ENCODE assay signal across 13 cellular contexts in genomic region chr1:226786550-226786949, GRCh38. TPM values are rescaled to one million over a fixed set of nuclear protein-coding genes. Genes with fewer than 3 reads are reported as not detected.
DNase-seq lines count a peak whose midpoint lies in the region; ATAC-seq and TF ChIP-seq lines count a peak whose summit lies in the region.
"Had no signal": no experiment of that assay in that cellular context is flagged by ENCODE, and none has a peak within 500 bp of the region (broad histone marks: within the 10 kb centered on the region; RNA-seq: fewer than 3 reads in every experiment).

No MANE protein-coding gene starts in this region.

- H3K27ac ChIP-seq in smooth muscle cell (ENCODE audit: low read depth) (no peak overlapping the region), SK-N-SH (ENCODE audit: low read depth in 2 of 2, low read length in 1 of 2) (no peak overlapping the region)

- H3K36me3 ChIP-seq in GM06990 (ENCODE audit: control insufficient read depth, insufficient read depth, low read length), result no peaks in the 10 kb centered on the region
- H3K36me3 ChIP-seq in smooth muscle cell (ENCODE audit: low read depth), result no peaks in the 10 kb centered on the region
- H3K36me3 ChIP-seq in SK-N-SH (replicated peaks in 1 of 2; ENCODE audit: control insufficient read depth in 1 of 2, insufficient read depth in 2 of 2, low read length in 1 of 2), result no peaks in the 10 kb centered on the region

- WGBS in smooth muscle cell (ENCODE audit: low lambda C conversion rate), result 97% methylated on average over 3 of the region's 3 CpGs
- WGBS in SK-N-SH (ENCODE audit: low lambda C conversion rate), result 71% methylated on average over 3 of the region's 3 CpGs

- no peaks in the 10 kb centered on the region for H3K9me2 ChIP-seq in SK-N-SH

- POLR2A ChIA-PET in SK-N-SH (lab: Yijun Ruan, JAX), result no interaction called here

- no peaks in the 10 kb centered on the region for H4K20me1 ChIP-seq in smooth muscle cell (ENCODE audit: low read depth)
- no peaks in the 10 kb centered on the region for H4K20me1 ChIP-seq in SK-N-SH (ENCODE audit: insufficient read depth)

- H3K9ac ChIP-seq in smooth muscle cell (ENCODE audit: low read depth) (no peak overlapping the region), SK-N-SH (no peak overlapping the region)

- peak; percentile 70 for DNase-seq in GM06990 (ENCODE audit: extremely low read depth, insufficient read length)
- no peak for DNase-seq in stimulated activated CD4-positive, alpha-beta T cell treated with anti-CD3 and anti-CD28 coated beads, Interleukin-2, amount 100 ng/mL, for 24 hours
- DNase-seq in kidney glomerular epithelial cell (lab: John Stamatoyannopoulos, UW), result no peak
- no peak for DNase-seq in smooth muscle cell (lab: John Stamatoyannopoulos, UW; ENCODE audit: unreplicated experiment)
- no peak for DNase-seq in SK-N-SH
- DNase-seq: activated naive CD8-positive, alpha-beta T cell treated with anti-CD3 and anti-CD28 coated beads, Interleukin-2, amount 10 ng/mL, durations not matched to agents 7 days and 5 days; DMS79 treated with DMSO at 0.1 percent for 48 hours; NCI-H187 treated with DMSO at 0.1 percent for 48 hours; occipital lobe; stimulated activated naive CD4-positive, alpha-beta T cell had no signal

- H3K4me3 ChIP-seq in GM06990 (replicated peaks; ENCODE audit: low read depth, low read length) (no peak overlapping the region), smooth muscle cell (no peak overlapping the region), SK-N-SH (ENCODE audit: low read depth in 2 of 2, low read length in 1 of 2) (no peak overlapping the region)

- TF ChIP-seq CTCF in GM06990 (IDR thresholded peaks at IDR 0.05; ENCODE audit: insufficient read depth, low read length, poor library complexity, severe bottlenecking), result no peak
- no peak for TF ChIP-seq CTCF in smooth muscle cell (IDR thresholded peaks at IDR 0.05; ENCODE audit: borderline replicate concordance, insufficient read depth, poor library complexity, severe bottlenecking)
- no peak for TF ChIP-seq CTCF in SK-N-SH (IDR thresholded peaks at IDR 0.05)

- H3F3A ChIP-seq in smooth muscle cell (ENCODE audit: low read depth) (no peaks in the 10 kb centered on the region), SK-N-SH (replicated peaks; ENCODE audit: insufficient read depth) (no peaks in the 10 kb centered on the region)

- H3K79me2 ChIP-seq in smooth muscle cell (ENCODE audit: low read depth) (no peaks in the 10 kb centered on the region), SK-N-SH (ENCODE audit: insufficient read depth) (no peaks in the 10 kb centered on the region)

- CTCF ChIA-PET in SK-N-SH (lab: Yijun Ruan, JAX), result no interaction called here

- H3K4me1 ChIP-seq in smooth muscle cell (ENCODE audit: low read depth) (no peaks in the 10 kb centered on the region), SK-N-SH (ENCODE audit: control insufficient read depth in 1 of 2, insufficient read depth in 2 of 2, low read depth in 1 of 2, low read length in 1 of 2) (no peaks in the 10 kb centered on the region)

- H2AFZ ChIP-seq in smooth muscle cell (ENCODE audit: low read depth), result no peak overlapping the region
- H2AFZ ChIP-seq in SK-N-SH (ENCODE audit: low read depth), result no peak overlapping the region

- ATAC-seq in GM19035 (IDR thresholded peaks at IDR 0.05; ENCODE audit: unreplicated experiment) (peak; percentile 66), HG02588 (IDR thresholded peaks at IDR 0.05; ENCODE audit: unreplicated experiment) (peak; percentile 60), HG03432 (IDR thresholded peaks at IDR 0.05; ENCODE audit: unreplicated experiment) (peak; percentile 87)

- H3K4me2 ChIP-seq in smooth muscle cell (no peak overlapping the region), SK-N-SH (no peak overlapping the region)

- no peak for TF ChIP-seq RAD21 in SK-N-SH (IDR thresholded peaks at IDR 0.05; ENCODE audit: low read length)

- H3K9me3 ChIP-seq in smooth muscle cell (replicated peaks; ENCODE audit: low read depth) (no peaks in the 10 kb centered on the region), SK-N-SH (no peaks in the 10 kb centered on the region)

- H3K27me3 ChIP-seq in GM06990 (replicated peaks; ENCODE audit: control insufficient read depth, insufficient read depth, low read length) (no peaks in the 10 kb centered on the region), smooth muscle cell (ENCODE audit: low read depth) (no peaks in the 10 kb centered on the region), SK-N-SH (ENCODE audit: insufficient read depth) (0 out of 2 replicates have a peak, but pooled peaks cover 7% of the 10 kb centered on the region)

- TF ChIP-seq EP300 in SK-N-SH (IDR thresholded peaks at IDR 0.05; ENCODE audit: borderline replicate concordance in 1 of 2, low read depth in 1 of 2, low read length in 1 of 2), result no peak

TF ChIP-seq in SK-N-SH, 30 proteins besides CTCF, POLR2A, EP300 and RAD21:
- TF ChIP-seq SIN3A (IDR thresholded peaks at IDR 0.05; ENCODE audit: borderline replicate concordance, low read depth, low read length), result no peak
- no peak for TF ChIP-seq MXI1 (IDR thresholded peaks at IDR 0.05; ENCODE audit: low read depth, low read length)
- no peak for TF ChIP-seq MEF2A (IDR thresholded peaks at IDR 0.05; ENCODE audit: borderline replicate concordance, low read depth)
- TF ChIP-seq ZBTB33 (IDR thresholded peaks at IDR 0.05; ENCODE audit: borderline replicate concordance, low read depth), result no peak
- no peak for TF ChIP-seq POLR2AphosphoS5 (IDR thresholded peaks at IDR 0.05; ENCODE audit: low read depth, low read length)
- TF ChIP-seq IRF3 (IDR thresholded peaks at IDR 0.05; ENCODE audit: low read depth, low read length), result no peak
- TF ChIP-seq RXRA (IDR thresholded peaks at IDR 0.05; ENCODE audit: borderline replicate concordance, low read depth), result no peak
- TF ChIP-seq EZH2phosphoT487 (IDR thresholded peaks at IDR 0.05; ENCODE audit: borderline replicate concordance, low read depth), result no peak
- TF ChIP-seq TAF1 (IDR thresholded peaks at IDR 0.05; ENCODE audit: borderline replicate concordance, low read depth, low read length), result no peak
- TF ChIP-seq GATA2 (CRISPR knock-in tag; IDR thresholded peaks at IDR 0.05), result no peak
- no peak for TF ChIP-seq SMC3 (IDR thresholded peaks at IDR 0.05; ENCODE audit: low read depth, low read length)

RNA-seq across cellular contexts. Expression of gene ITPKB, which starts 47.5 kb away (rescaled TPM):
- total RNA-seq in smooth muscle cell, result 8.9 and 12.5 TPM in 2 replicates
- polyA plus RNA-seq in smooth muscle cell (11.4 and 12.2 TPM in 2 replicates), SK-N-SH (2012; rRNA removed) (1.8 and 2.4 TPM in 2 replicates)
- polyA plus RNA-seq in SK-N-SH (2012; cell fraction: cytosol; rRNA removed), result 1.0 and 1.7 TPM in 2 replicates
- 3.5 and 3.6 TPM in 2 replicates for polyA plus RNA-seq in SK-N-SH (2012; cell fraction: nucleus; rRNA removed)
